Comparison of ENCODE assay signal across 9 cellular contexts in genomic region chr17:75679706-75680201, GRCh38. TPM values are rescaled to one million over a fixed set of nuclear protein-coding genes. Genes with fewer than 3 reads are reported as not detected.
A peak's percentile ranks its signal among the peaks of the same experiment; 100 is the strongest.
DNase-seq lines count a peak whose midpoint lies in the region; ATAC-seq and TF ChIP-seq lines count a peak whose summit lies in the region.
"Had no signal": no experiment of that assay in that cellular context is flagged by ENCODE, and none has a peak within 500 bp of the region (broad histone marks: within the 10 kb centered on the region; RNA-seq: fewer than 3 reads in every experiment).

No MANE protein-coding gene starts in this region.

- H3K9ac ChIP-seq in liver (ENCODE audit: low read depth in 1 of 2, low read length in 2 of 2) = no peak overlapping the region

- H3K27ac ChIP-seq in liver (ENCODE audit: low read depth in 1 of 2, low read length in 2 of 2) = no peak overlapping the region

- peak overlapping the region; percentile 80 for H3K27ac Mint-ChIP-seq in type B pancreatic cell

- peak; percentile 58 to 75 for TF ChIP-seq RAD21 in liver (IDR thresholded peaks at IDR 0.05)

- H3K4me1 ChIP-seq in liver (ENCODE audit: control insufficient read depth in 4 of 4, insufficient read depth in 4 of 4, low read length in 3 of 4) = no peaks in the 10 kb centered on the region

- no peak for ATAC-seq in HG03565 (IDR thresholded peaks at IDR 0.05; ENCODE audit: unreplicated experiment)
- no peak for ATAC-seq in GM18505 (IDR thresholded peaks at IDR 0.05; ENCODE audit: unreplicated experiment)
- ATAC-seq: activated CD8-positive, alpha-beta T cell treated with anti-CD3 and anti-CD28 coated beads for 36 hours had no signal

- no peak overlapping the region for H3K4me3 Mint-ChIP-seq in type B pancreatic cell
- H3K4me3 Mint-ChIP-seq: activated CD8-positive, alpha-beta T cell treated with anti-CD3 and anti-CD28 coated beads for 36 hours had no signal

- H3K4me1 Mint-ChIP-seq in type B pancreatic cell (ENCODE audit: unreplicated experiment) = peaks cover 29% of the 10 kb centered on the region

- no peak for TF ChIP-seq POLR2A in GM18505 (IDR thresholded peaks at IDR 0.05; ENCODE audit: borderline replicate concordance, extremely low read depth, insufficient read depth, insufficient read length)

- no peaks in the 10 kb centered on the region for H3K27me3 Mint-ChIP-seq in type B pancreatic cell
- H3K27me3 Mint-ChIP-seq: activated CD8-positive, alpha-beta T cell treated with anti-CD3 and anti-CD28 coated beads for 36 hours had no signal

- no peak overlapping the region for H3K4me3 ChIP-seq in cardiac fibroblast (replicated peaks in 1 of 2; ENCODE audit: low read depth in 2 of 2, low read length in 2 of 2)
- no peak overlapping the region for H3K4me3 ChIP-seq in liver (ENCODE audit: low read depth in 1 of 3, low read length in 3 of 3)

- TF ChIP-seq CTCF in cardiac fibroblast (IDR thresholded peaks at IDR 0.05; ENCODE audit: low read depth, low read length) (peak; percentile 16), liver (IDR thresholded peaks at IDR 0.05; ENCODE audit: low read depth, low read length, missing input control) (no peak), type B pancreatic cell (conservative IDR thresholded peaks at IDR 0.05) (no peak)

- peak; percentile 31 for DNase-seq in SIG-M5 treated with dmso at 0.1 percent for 504 hours (lab: John Stamatoyannopoulos, UW; ENCODE audit: unreplicated experiment)
- DNase-seq in SIG-M5 (lab: John Stamatoyannopoulos, UW) = no peak
- peak; percentile 57 to 59 for DNase-seq in cardiac fibroblast (ENCODE audit: low read depth in 2 of 2)
- no peak for DNase-seq in type B pancreatic cell (ENCODE audit: extremely low spot score, unreplicated experiment)
- DNase-seq in COLO829 (ENCODE audit: low spot score) = no peak
- DNase-seq: activated CD8-positive, alpha-beta T cell treated with anti-CD3 and anti-CD28 coated beads for 36 hours had no signal

- H3K9me3 ChIP-seq in liver (ENCODE audit: control insufficient read depth in 4 of 4, low read length in 3 of 4) = no peaks in the 10 kb centered on the region

- no peaks in the 10 kb centered on the region for H3K9me3 Mint-ChIP-seq in type B pancreatic cell
- H3K9me3 Mint-ChIP-seq: activated CD8-positive, alpha-beta T cell treated with anti-CD3 and anti-CD28 coated beads for 36 hours had no signal

- peaks cover 1 to 14% (median 8%) of the 10 kb centered on the region in 4 donors for H3K36me3 ChIP-seq in liver (ENCODE audit: control insufficient read depth in 4 of 4, insufficient read depth in 3 of 4, low read depth in 1 of 4, low read length in 3 of 4)

- 54% methylated on average over 11 of the region's 11 CpGs for WGBS in liver

- H3K27me3 ChIP-seq in liver (ENCODE audit: control insufficient read depth in 4 of 4, insufficient read depth in 4 of 4, low read length in 3 of 4) = no peaks in the 10 kb centered on the region

- peaks cover 13% of the 10 kb centered on the region for H3K36me3 Mint-ChIP-seq in type B pancreatic cell

TF ChIP-seq in liver, 16 proteins besides CTCF, POLR2A, EP300 and RAD21:
- no peak for TF ChIP-seq ATF3 (IDR thresholded peaks at IDR 0.05)
- no peak for TF ChIP-seq FOXA1 (IDR thresholded peaks at IDR 0.05)
- TF ChIP-seq RXRA (IDR thresholded peaks at IDR 0.05) = peak; percentile 6 to 28
- peak; percentile 38 for TF ChIP-seq NR2F2 (IDR thresholded peaks at IDR 0.05)
- no peak for TF ChIP-seq JUND (IDR thresholded peaks at IDR 0.05)
- peak; percentile 10 for TF ChIP-seq YY1 (IDR thresholded peaks at IDR 0.05)
- no peak for TF ChIP-seq EGR1 (IDR thresholded peaks at IDR 0.05; ENCODE audit: low read depth in 2 of 2)
- no peak for TF ChIP-seq GABPA (IDR thresholded peaks at IDR 0.05 in 1 of 2, conservative IDR thresholded peaks at IDR 0.05 in 1 of 2)

RNA-seq across cellular contexts. Expression of gene SAP30BP, which starts 12.6 kb away (rescaled TPM):
- total RNA-seq in liver = 10 to 100 TPM; 20.9 to 32.5 TPM
- polyA plus RNA-seq in liver = 10 to 100 TPM; 27.9 to 33.4 TPM
- 88.1 and 89.3 TPM in 2 replicates for total RNA-seq in type B pancreatic cell (ENCODE audit: low replicate concordance)

RNA-seq across cellular contexts. Expression of gene RECQL5, which starts 12.8 kb away (rescaled TPM):
- total RNA-seq in liver (10 to 100 TPM; 12.1 to 15.1 TPM), type B pancreatic cell (ENCODE audit: low replicate concordance) (64.7 and 90.4 TPM in 2 replicates)
- polyA plus RNA-seq in liver = 10 to 100 TPM in 1 of 2 donors, 1 to 10 TPM in 1; 8.3 to 10.9 TPM

RNA-seq across cellular contexts. Expression of gene ITGB4, which starts 41.5 kb away (rescaled TPM):
- total RNA-seq in liver (1 to 10 TPM in 1 of 2 donors, under 1 TPM in 1; 0.42 to 1.2 TPM), type B pancreatic cell (ENCODE audit: low replicate concordance) (26.4 and 57.8 TPM in 2 replicates)
- 1 to 10 TPM; 1.3 to 1.4 TPM for polyA plus RNA-seq in liver

RNA-seq across cellular contexts. Expression of gene SMIM5, which starts 46.5 kb away (rescaled TPM):
- total RNA-seq in liver (10 to 100 TPM in 1 of 2 donors, under 1 TPM in 1; 0.25 to 54.9 TPM), type B pancreatic cell (ENCODE audit: low replicate concordance) (9.3 and 17.7 TPM in 2 replicates)
- under 1 TPM; 0.10 TPM for polyA plus RNA-seq in liver

Comparison
In these comparisons a context has a peak if more than half of its experiments do, and no peak if none do; other contexts are left out.
1. DNase-seq: peak in SIG-M5 treated with dmso at 0.1 percent for 504 hours (single experiment) and cardiac fibroblast (2 of 2); none in SIG-M5 (single experiment), type B pancreatic cell (single experiment) and COLO829 (single experiment).
2. RNA of gene ITGB4, which starts 41.5 kb away (total RNA-seq): 26.4 to 57.8 TPM in type B pancreatic cell; 0.42 to 1.2 TPM in liver; every median in the first group is over 10 times any median in the second.